Comparison of ENCODE assay signal across 1 cellular context in the genomic region with DNA sequence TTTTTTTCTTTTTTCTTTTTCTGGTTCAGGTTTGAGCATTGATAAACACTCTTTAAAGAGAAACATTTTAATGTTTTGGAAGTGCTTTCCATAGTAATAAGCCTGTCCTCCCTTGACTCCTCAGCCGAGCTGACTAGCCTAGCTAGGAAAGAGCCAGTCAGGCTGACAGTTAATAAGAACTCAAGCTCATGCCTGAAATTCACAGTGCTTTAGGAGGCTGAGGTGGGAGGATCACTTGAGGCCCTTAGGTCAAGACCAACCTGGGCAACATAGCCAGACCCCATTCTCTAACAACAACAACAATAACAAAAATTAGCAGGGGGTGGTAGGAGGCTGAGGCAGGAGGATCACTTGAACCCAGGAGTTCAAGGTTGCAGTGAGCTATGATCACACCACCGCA.
TF ChIP-seq lines count a peak whose summit lies in the region.

No MANE protein-coding gene starts in this region.

TF ChIP-seq in H1, 55 proteins besides CTCF, POLR2A, EP300 and RAD21:
- TF ChIP-seq SAP30 (IDR thresholded peaks at IDR 0.05; ENCODE audit: insufficient read depth, insufficient replicate concordance, low read length) (no peak), SP4 (IDR thresholded peaks at IDR 0.05; ENCODE audit: low read length) (no peak), JUND (IDR thresholded peaks at IDR 0.05; ENCODE audit: low read length) (no peak), SUZ12 (IDR thresholded peaks at IDR 0.05; ENCODE audit: low read length) (no peak), KDM4A (IDR thresholded peaks at IDR 0.05; ENCODE audit: low read depth, low read length, severe bottlenecking) (no peak), BRCA1 (IDR thresholded peaks at IDR 0.05; ENCODE audit: low read depth, low read length) (no peak), KDM5A (IDR thresholded peaks at IDR 0.05; ENCODE audit: low read length) (no peak), ZNF274 (IDR thresholded peaks at IDR 0.05; ENCODE audit: borderline replicate concordance, extremely low read depth, low read length) (no peak), SP2 (IDR thresholded peaks at IDR 0.05; ENCODE audit: low read length) (no peak), POU5F1 (IDR thresholded peaks at IDR 0.05; ENCODE audit: low read depth, low read length) (no peak)
- TF ChIP-seq, protein P1, sequence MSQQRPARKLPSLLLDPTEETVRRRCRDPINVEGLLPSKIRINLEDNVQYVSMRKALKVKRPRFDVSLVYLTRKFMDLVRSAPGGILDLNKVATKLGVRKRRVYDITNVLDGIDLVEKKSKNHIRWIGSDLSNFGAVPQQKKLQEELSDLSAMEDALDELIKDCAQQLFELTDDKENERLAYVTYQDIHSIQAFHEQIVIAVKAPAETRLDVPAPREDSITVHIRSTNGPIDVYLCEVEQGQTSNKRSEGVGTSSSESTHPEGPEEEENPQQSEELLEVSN (IDR thresholded peaks at IDR 0.05): no peak
- TF ChIP-seq, protein P2, sequence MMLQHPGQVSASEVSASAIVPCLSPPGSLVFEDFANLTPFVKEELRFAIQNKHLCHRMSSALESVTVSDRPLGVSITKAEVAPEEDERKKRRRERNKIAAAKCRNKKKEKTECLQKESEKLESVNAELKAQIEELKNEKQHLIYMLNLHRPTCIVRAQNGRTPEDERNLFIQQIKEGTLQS (IDR thresholded peaks at IDR 0.05; ENCODE audit: insufficient read depth, low read depth, low read length): no peak
